9 cellular contexts compared by ENCODE assay signal in genomic region chr17:27218719-27219488, GRCh38.
DNase-seq lines count a peak whose midpoint lies in the region; ATAC-seq and TF ChIP-seq lines count a peak whose summit lies in the region.
"Had no signal": no experiment of that assay in that cellular context is flagged by ENCODE, and none has a peak within 500 bp of the region (broad histone marks: within the 10 kb centered on the region; RNA-seq: fewer than 3 reads in every experiment).

No MANE protein-coding gene starts in this region.

- H3K36me3 ChIP-seq in left lung, result no peaks in the 10 kb centered on the region

- no peak overlapping the region for H3K27ac ChIP-seq in left lung

- H3K4me1 ChIP-seq in left lung, result no peaks in the 10 kb centered on the region

- peaks cover 0 to 13% of the 10 kb centered on the region in 2 donors for H3K9me3 ChIP-seq in left lung

- intact Hi-C loops in left lung (cut with DNase I), result no loop called here

- in situ Hi-C loops in G401 (cut with HindIII; ENCODE audit: low sequenced_read_pairs), result no loop called here

- no peak for TF ChIP-seq POLR2A in GM18505 (IDR thresholded peaks at IDR 0.05; ENCODE audit: borderline replicate concordance, extremely low read depth, insufficient read depth, insufficient read length)

- no peaks in the 10 kb centered on the region for H3K27me3 ChIP-seq in left lung

- ATAC-seq in GM18505 (IDR thresholded peaks at IDR 0.05; ENCODE audit: unreplicated experiment) (peak; percentile 66), GM19438 (IDR thresholded peaks at IDR 0.05; ENCODE audit: low read depth, unreplicated experiment) (peak; percentile 76), HG03066 (IDR thresholded peaks at IDR 0.05; ENCODE audit: low read depth, unreplicated experiment) (peak; percentile 72), left lung (no peak)

- DNase-seq in activated CD4-positive, alpha-beta T cell treated with anti-CD3 and anti-CD28 coated beads, Interleukin-2, amount 50 U/mL, for 48 hours, result peak; percentile 37 to 52
- DNase-seq in G401 (ENCODE audit: low spot score) (no peak), left lung (no peak), amygdala (lab: John Stamatoyannopoulos, UW) (no peak), foreskin melanocyte (no peak)
- DNase-seq: GF-D8 had no signal

- no peak overlapping the region for H3K4me3 ChIP-seq in left lung

- no peak for TF ChIP-seq CTCF in left lung (IDR thresholded peaks at IDR 0.05)

Comparison
In these comparisons a context has a peak if more than half of its experiments do, and no peak if none do; other contexts are left out.
1. DNase-seq: peak in activated CD4-positive, alpha-beta T cell treated with anti-CD3 and anti-CD28 coated beads, Interleukin-2, amount 50 U/mL, for 48 hours (2 of 2); none in G401 (single experiment), left lung (0 of 2), amygdala (0 of 56) and foreskin melanocyte (single experiment).